ENCODE assay signal across 17 cellular contexts in the genomic region with DNA sequence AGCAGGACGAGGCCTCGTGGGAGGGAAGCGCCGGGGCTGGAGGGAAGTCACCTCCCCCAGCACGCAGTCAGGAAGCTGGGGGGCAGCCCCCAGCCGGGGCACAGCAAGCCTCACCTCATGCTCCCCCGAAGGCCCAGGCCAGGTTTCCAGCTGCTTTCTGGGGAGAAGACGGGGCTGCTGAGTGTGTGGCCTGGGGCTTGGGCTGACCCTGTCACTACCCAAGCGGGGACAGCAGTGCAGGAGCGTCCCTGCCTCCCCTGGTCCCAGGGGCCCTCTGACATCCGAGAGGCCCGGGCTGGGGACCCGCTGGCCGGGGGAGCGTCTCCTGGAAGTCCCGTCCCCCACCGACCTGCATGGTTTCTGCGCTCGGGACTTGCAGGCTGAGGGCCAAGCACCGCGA. TPM values are rescaled to one million over a fixed set of nuclear protein-coding genes. Genes with fewer than 3 reads are reported as not detected.
A peak's percentile ranks its signal among the peaks of the same experiment; 100 is the strongest.
DNase-seq lines count a peak whose midpoint lies in the region; ATAC-seq and TF ChIP-seq lines count a peak whose summit lies in the region.
"Had no signal": no experiment of that assay in that cellular context is flagged by ENCODE, and none has a peak within 500 bp of the region (broad histone marks: within the 10 kb centered on the region; RNA-seq: fewer than 3 reads in every experiment).

No MANE protein-coding gene starts in this region.

- H3K27ac ChIP-seq in SK-N-SH (ENCODE audit: low read depth in 2 of 2, low read length in 1 of 2) = no peak overlapping the region
- H3K27ac ChIP-seq in BLaER1 treated with 17β-estradiol and CSF1 and Interleukin-3, amounts not matched to agents 10 nM and 100 nM = no peak overlapping the region
- no peak overlapping the region for H3K27ac ChIP-seq in endodermal cell (ENCODE audit: low read depth, low read length)
- H3K27ac ChIP-seq: 22Rv1, HL-60 had no signal

- intact Hi-C loops in posterior vena cava (cut with DNase I) = loop anchor here in 1 of 2 donors (5.0 kb wide), 1 partner anchor 543 kb away; no protein-coding TSS in a partner anchor

- peaks cover 10% of the 10 kb centered on the region for H3K9me3 Mint-ChIP-seq in endodermal cell

- no peak overlapping the region for H3K4me3 ChIP-seq in SK-N-SH (ENCODE audit: low read depth in 2 of 2, low read length in 1 of 2)
- no peak overlapping the region for H3K4me3 ChIP-seq in BLaER1 treated with 17β-estradiol and CSF1 and Interleukin-3, amounts not matched to agents 10 nM and 100 nM
- H3K4me3 ChIP-seq in endodermal cell (ENCODE audit: low read length) = no peak overlapping the region
- H3K4me3 ChIP-seq: HAP-1 had no signal

- no peaks in the 10 kb centered on the region for H3K9me2 ChIP-seq in SK-N-SH

- no peak overlapping the region for H3K4me2 ChIP-seq in SK-N-SH
- H3K4me2 ChIP-seq in BLaER1 treated with 17β-estradiol and CSF1 and Interleukin-3, amounts not matched to agents 10 nM and 100 nM = peak overlapping the region in 9 of 11 experiments; percentile 15 to 72 (median 67); a peak in 15 of 22 replicates

- no peaks in the 10 kb centered on the region for H3K79me2 ChIP-seq in SK-N-SH (ENCODE audit: insufficient read depth)

- H3K36me3 ChIP-seq in SK-N-SH (replicated peaks in 1 of 2; ENCODE audit: control insufficient read depth in 1 of 2, insufficient read depth in 2 of 2, low read length in 1 of 2) (no peaks in the 10 kb centered on the region), endodermal cell (ENCODE audit: control insufficient read depth, insufficient read depth, low read length) (no peaks in the 10 kb centered on the region)
- H3K36me3 ChIP-seq in BLaER1 treated with 17β-estradiol and CSF1 and Interleukin-3, amounts not matched to agents 10 nM and 100 nM = no peaks in the 10 kb centered on the region
- H3K36me3 ChIP-seq: HAP-1 had no signal

- WGBS in SK-N-SH (ENCODE audit: low lambda C conversion rate) = 83% methylated on average over 10 of the region's 21 CpGs
- WGBS in endodermal cell (ENCODE audit: insufficient coverage in 1 of 2, insufficient read length in 1 of 2), 2 experiments = 89 to 90% methylated on average over 16 to 21 of the region's 21 CpGs

- no peak for TF ChIP-seq CTCF in SK-N-SH (IDR thresholded peaks at IDR 0.05)
- no peak for TF ChIP-seq CTCF in endodermal cell (conservative IDR thresholded peaks at IDR 0.05)

- H3K27me3 Mint-ChIP-seq in endodermal cell (ENCODE audit: insufficient read depth) (no peaks in the 10 kb centered on the region), T-helper 17 cell (peaks cover 12% of the 10 kb centered on the region)

- H3K9me3 ChIP-seq in SK-N-SH = no peaks in the 10 kb centered on the region
- peaks cover 0 to 8% (median 6%) of the 10 kb centered on the region in 11 experiments; a peak in 14 of 22 replicates for H3K9me3 ChIP-seq in BLaER1 treated with 17β-estradiol and CSF1 and Interleukin-3, amounts not matched to agents 10 nM and 100 nM (replicated peaks in 1 of 11)
- H3K9me3 ChIP-seq in endodermal cell (ENCODE audit: control insufficient read depth, low read length) = no peaks in the 10 kb centered on the region
- no peaks in the 10 kb centered on the region for H3K9me3 ChIP-seq in T-helper 17 cell (ENCODE audit: control insufficient read depth, low read length, poor library complexity, severe bottlenecking)
- H3K9me3 ChIP-seq: HAP-1 had no signal

- ATAC-seq in SK-N-SH treated with all-trans-retinoic acid at 6 μM for 48 hours = no peak
- no peak for ATAC-seq in T-helper 17 cell
- ATAC-seq in GM18870 (IDR thresholded peaks at IDR 0.05; ENCODE audit: unreplicated experiment) = no peak

- H3K4me3 Mint-ChIP-seq in endodermal cell (no peak overlapping the region), T-helper 17 cell (no peak overlapping the region)
- H3K4me3 Mint-ChIP-seq: CD4-positive, alpha-beta memory T cell had no signal

- DNase-seq in SK-N-SH (peak; percentile 42), endodermal cell (peak; percentile 32), posterior vena cava (ENCODE audit: low spot score) (peak; percentile 55), NCI-H2107 treated with DMSO at 0.1 percent for 48 hours (lab: John Stamatoyannopoulos, UW; ENCODE audit: unreplicated experiment) (no peak), T-helper 17 cell (no peak)
- DNase-seq: AML-193; C1 segment of cervical spinal cord; CD4-positive, alpha-beta memory T cell; DMS79; GOT3 had no signal

- H3K27me3 ChIP-seq in SK-N-SH (ENCODE audit: insufficient read depth) = no peaks in the 10 kb centered on the region
- no peaks in the 10 kb centered on the region for H3K27me3 ChIP-seq in BLaER1 treated with 17β-estradiol and CSF1 and Interleukin-3, amounts not matched to agents 10 nM and 100 nM
- H3K27me3 ChIP-seq in endodermal cell (ENCODE audit: control insufficient read depth, insufficient read depth, low read length, poor library complexity, severe bottlenecking) = no peaks in the 10 kb centered on the region

- no peak overlapping the region for H2AFZ ChIP-seq in SK-N-SH (ENCODE audit: low read depth)

- POLR2A ChIA-PET in SK-N-SH (lab: Yijun Ruan, JAX) = no interaction called here

- H3K4me1 Mint-ChIP-seq in endodermal cell (no peaks in the 10 kb centered on the region), T-helper 17 cell (no peaks in the 10 kb centered on the region)

- no peak for TF ChIP-seq RAD21 in SK-N-SH (IDR thresholded peaks at IDR 0.05; ENCODE audit: low read length)

- TF ChIP-seq EP300 in SK-N-SH (IDR thresholded peaks at IDR 0.05; ENCODE audit: borderline replicate concordance in 1 of 2, low read depth in 1 of 2, low read length in 1 of 2) = no peak

- H3K27ac Mint-ChIP-seq in endodermal cell (no peak overlapping the region), T-helper 17 cell (no peak overlapping the region)

- H3K4me1 ChIP-seq in SK-N-SH (ENCODE audit: control insufficient read depth in 1 of 2, insufficient read depth in 2 of 2, low read depth in 1 of 2, low read length in 1 of 2) (peaks cover 0 to 5% of the 10 kb centered on the region in 2 experiments; a peak in 1 of 4 replicates), endodermal cell (ENCODE audit: control insufficient read depth, insufficient read depth, low read length) (no peaks in the 10 kb centered on the region)
- peaks cover 0 to 24% (median 18%) of the 10 kb centered on the region in 10 experiments; a peak in 15 of 20 replicates for H3K4me1 ChIP-seq in BLaER1 treated with 17β-estradiol and CSF1 and Interleukin-3, amounts not matched to agents 10 nM and 100 nM
- H3K4me1 ChIP-seq: HAP-1 had no signal

- H4K20me1 ChIP-seq in SK-N-SH (ENCODE audit: insufficient read depth) = no peaks in the 10 kb centered on the region
- H4K20me1 ChIP-seq in BLaER1 treated with 17β-estradiol and CSF1 and Interleukin-3, amounts not matched to agents 10 nM and 100 nM = peaks cover 0 to 11% (median 0%) of the 10 kb centered on the region in 11 experiments; a peak in 1 of 22 replicates

- no peaks in the 10 kb centered on the region for H3K36me3 Mint-ChIP-seq in endodermal cell (ENCODE audit: low read depth)
- H3K36me3 Mint-ChIP-seq in T-helper 17 cell (ENCODE audit: low read depth) = no peaks in the 10 kb centered on the region
- H3K36me3 Mint-ChIP-seq: CD4-positive, alpha-beta memory T cell had no signal

- CTCF ChIA-PET in SK-N-SH (lab: Yijun Ruan, JAX) = interaction anchor here (0.7 to 2.5 kb wide), 4 partner anchors 11 to 150 kb away, joined by 3 to 11 read pairs (median 6); no protein-coding TSS in a partner anchor

- no peaks in the 10 kb centered on the region for H3F3A ChIP-seq in SK-N-SH (replicated peaks; ENCODE audit: insufficient read depth)

- H3K9ac ChIP-seq in SK-N-SH (no peak overlapping the region), endodermal cell (ENCODE audit: extremely low read depth, low read length, poor library complexity, severe bottlenecking) (no peak overlapping the region)
- H3K9ac ChIP-seq in BLaER1 treated with 17β-estradiol and CSF1 and Interleukin-3, amounts not matched to agents 10 nM and 100 nM = peak overlapping the region in 1 of 11 experiments; percentile 23; a peak in 1 of 22 replicates

TF ChIP-seq in SK-N-SH, 30 proteins besides CTCF, POLR2A, EP300 and RAD21:
- no peak for TF ChIP-seq FOXJ3 (CRISPR knock-in tag; IDR thresholded peaks at IDR 0.05)
- no peak for TF ChIP-seq TAF1 (IDR thresholded peaks at IDR 0.05; ENCODE audit: borderline replicate concordance, low read depth, low read length)
- no peak for TF ChIP-seq FOSL2 (IDR thresholded peaks at IDR 0.05; ENCODE audit: borderline replicate concordance, low read depth)
- no peak for TF ChIP-seq NFIC (IDR thresholded peaks at IDR 0.05; ENCODE audit: borderline replicate concordance)
TF ChIP-seq in SK-N-SH: peak in this region for 0.

TF ChIP-seq in SK-N-SH treated with all-trans-retinoic acid at 6 μM for 48 hours, 23 proteins besides CTCF, POLR2A, EP300 and RAD21:
- TF ChIP-seq, protein P1, sequence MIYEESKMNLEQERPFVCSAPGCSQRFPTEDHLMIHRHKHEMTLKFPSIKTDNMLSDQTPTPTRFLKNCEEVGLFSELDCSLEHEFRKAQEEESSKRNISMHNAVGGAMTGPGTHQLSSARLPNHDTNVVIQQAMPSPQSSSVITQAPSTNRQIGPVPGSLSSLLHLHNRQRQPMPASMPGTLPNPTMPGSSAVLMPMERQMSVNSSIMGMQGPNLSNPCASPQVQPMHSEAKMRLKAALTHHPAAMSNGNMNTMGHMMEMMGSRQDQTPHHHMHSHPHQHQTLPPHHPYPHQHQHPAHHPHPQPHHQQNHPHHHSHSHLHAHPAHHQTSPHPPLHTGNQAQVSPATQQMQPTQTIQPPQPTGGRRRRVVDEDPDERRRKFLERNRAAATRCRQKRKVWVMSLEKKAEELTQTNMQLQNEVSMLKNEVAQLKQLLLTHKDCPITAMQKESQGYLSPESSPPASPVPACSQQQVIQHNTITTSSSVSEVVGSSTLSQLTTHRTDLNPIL (CRISPR knock-in tag; IDR thresholded peaks at IDR 0.05; ENCODE audit: low read depth) = no peak
- TF ChIP-seq ZC3H10 (CRISPR knock-in tag; IDR thresholded peaks at IDR 0.05) = no peak
- TF ChIP-seq ZNF8 (CRISPR knock-in tag; IDR thresholded peaks at IDR 0.05) = no peak
- TF ChIP-seq ZNF565 (CRISPR knock-in tag; conservative IDR thresholded peaks at IDR 0.05; ENCODE audit: low read depth) = no peak
- TF ChIP-seq GLIS3 (CRISPR knock-in tag; IDR thresholded peaks at IDR 0.05) = no peak

RNA-seq across cellular contexts. Expression of a gene that starts 19.7 kb away (rescaled TPM):
- polyA plus RNA-seq in SK-N-SH (2012; rRNA removed) = not detected in 2 replicates
- not detected in 2 replicates for polyA plus RNA-seq in SK-N-SH (2012; cell fraction: cytosol; rRNA removed)
- not detected in 2 replicates for polyA plus RNA-seq in SK-N-SH (2012; cell fraction: nucleus; rRNA removed)
- total RNA-seq in endodermal cell = under 1 TPM in 1 of 2 donors, not detected in 1; 0.31 TPM
- polyA plus RNA-seq in endodermal cell (2013, experiment 1 of 2) = 0.43 TPM
- 0.37 TPM for polyA plus RNA-seq in endodermal cell (2013, experiment 2 of 2)
- total RNA-seq in posterior vena cava = not detected
- total RNA-seq in T-helper 17 cell = not detected
- total RNA-seq: CD4-positive, alpha-beta memory T cell; G401 had no signal

Comparison
In these comparisons a context has a peak if more than half of its experiments do, and no peak if none do; other contexts are left out.
1. DNase-seq: peak in SK-N-SH (single experiment), endodermal cell (single experiment) and posterior vena cava (single experiment); none in NCI-H2107 treated with DMSO at 0.1 percent for 48 hours (single experiment) and T-helper 17 cell (0 of 3).